In the genomic region with DNA sequence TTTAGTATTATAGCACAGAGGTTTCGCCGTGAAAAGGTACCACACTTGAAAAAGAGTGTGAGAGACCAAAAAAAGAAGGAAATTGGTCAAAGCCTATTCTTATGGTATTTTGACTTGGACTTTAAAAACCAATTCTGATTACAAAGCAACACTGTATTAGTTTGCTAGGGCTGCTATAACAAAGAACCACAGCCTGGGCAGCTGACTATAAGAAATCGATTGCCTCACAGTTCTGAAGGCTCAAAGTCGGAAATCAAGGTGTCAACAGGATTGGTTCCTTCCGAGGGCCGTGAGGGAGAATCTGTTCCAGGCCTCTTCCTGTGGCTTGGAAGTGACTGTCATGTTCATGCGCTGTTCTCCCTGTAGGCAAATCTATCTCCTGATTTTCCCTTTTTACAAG, we compare ENCODE assay signal across 26 cellular contexts.
"Had no signal": no experiment of that assay in that cellular context is flagged by ENCODE, and none has a peak within 500 bp of the region (broad histone marks: within the 10 kb centered on the region; RNA-seq: fewer than 3 reads in every experiment).

No MANE protein-coding gene starts in this region.

- H3K27me3 ChIP-seq: stomach, suprapubic skin, testis, thyroid gland, tibial artery, tibial nerve, transverse colon, upper lobe of left lung, upper lobe of right lung, uterus, vagina had no signal

- H3K4me3 ChIP-seq: stomach, suprapubic skin, testis, thoracic aorta, thyroid gland, tibial artery, tibial nerve, transverse colon, upper lobe of left lung, upper lobe of right lung, uterus, vagina had no signal

- H3K4me1 ChIP-seq: suprapubic skin, testis, thyroid gland, tibial nerve, uterus had no signal

- H3K27ac ChIP-seq: stomach, suprapubic skin, testis, thoracic aorta, thyroid gland, tibial artery, tibial nerve, transverse colon, upper lobe of left lung, upper lobe of right lung, uterus, vagina had no signal

- DNase-seq: stimulated activated CD4-positive, alpha-beta T cell treated with anti-CD3 and anti-CD28 coated beads, Interleukin-2, amount 100 ng/mL, for 48 hours; stimulated activated CD4-positive, alpha-beta T cell treated with anti-CD3 and anti-CD28 coated beads, Interleukin-4, amount 100 ng/mL, for 1 hour; stimulated activated CD4-positive, alpha-beta T cell treated with anti-CD3 and anti-CD28 coated beads, Interleukin-4, amount 100 ng/mL, for 24 hours; stimulated activated CD4-positive, alpha-beta T cell treated with anti-CD3 and anti-CD28 coated beads, Interleukin-4, amount 100 ng/mL, for 4 hours; stimulated activated CD8-positive, alpha-beta memory T cell treated with anti-CD3 and anti-CD28 coated beads, Interleukin-4, amount 100 ng/mL, for 48 hours; stimulated activated naive B cell treated with anti-CD40 and anti-IgM and Interleukin-4, amounts not matched to agents 10 μg/mL and 1 μg/mL and 100 μg/mL, for 72 hours; stimulated activated naive CD4-positive, alpha-beta T cell; stimulated activated naive CD4-positive, alpha-beta T cell treated with Interleukin-2 at 50 U/mL for 16 hours; stimulated activated naive CD8-positive, alpha-beta T cell treated with anti-CD3 and anti-CD28 coated beads, Interleukin-15, amount 100 ng/mL, for 72 hours; stimulated activated naive CD8-positive, alpha-beta T cell treated with anti-CD3 and anti-CD28 coated beads, Interleukin-15, Interleukin-2, amounts not matched to agents 100 U/mL and 50 U/mL, for 24 hours; stomach; substantia nigra; testis; thyroid gland; tibial artery; transverse colon; upper lobe of right lung; uterus had no signal

- FAIRE-seq: urothelium cell line had no signal

- H3K36me3 ChIP-seq: thoracic aorta, thyroid gland, tibial artery, tibial nerve, transverse colon, upper lobe of right lung, uterus, vagina had no signal

- ATAC-seq: stimulated activated effector memory CD8-positive, alpha-beta T cell treated with anti-CD3 and anti-CD28 coated beads, Interleukin-12 subunit alpha, Interleukin-12 subunit beta, amount 100 ng/mL, for 72 hours; stimulated activated memory B cell treated with anti-CD40 and anti-IgM and Interleukin-4, amounts not matched to agents 10 μg/mL and 1 μg/mL and 100 μg/mL, for 72 hours; stimulated activated naive CD8-positive, alpha-beta T cell treated with anti-CD3 and anti-CD28 coated beads, Interleukin-15, amount 100 ng/mL, for 72 hours; stimulated activated naive CD8-positive, alpha-beta T cell treated with anti-CD3 and anti-CD28 coated beads, Interleukin-15, Interleukin-2, amounts not matched to agents 100 U/mL and 50 U/mL, for 24 hours had no signal

- H3K9me3 ChIP-seq: stomach, suprapubic skin, testis, thoracic aorta, thyroid gland, tibial artery, tibial nerve, transverse colon, upper lobe of left lung, upper lobe of right lung, uterus, vagina had no signal
